ENCODE assay signal across 8 cellular contexts in genomic region chr2:105454801-105455485, GRCh38. TPM values are rescaled to one million over a fixed set of nuclear protein-coding genes. Genes with fewer than 3 reads are reported as not detected.
DNase-seq lines count a peak whose midpoint lies in the region; ATAC-seq and TF ChIP-seq lines count a peak whose summit lies in the region.

No MANE protein-coding gene starts in this region.

- H3K4me1 ChIP-seq in GM23338 (ENCODE audit: insufficient read depth) = no peaks in the 10 kb centered on the region
- H3K4me1 ChIP-seq in SK-N-SH (ENCODE audit: control insufficient read depth in 1 of 2, insufficient read depth in 2 of 2, low read depth in 1 of 2, low read length in 1 of 2) = peaks cover 0 to 6% of the 10 kb centered on the region in 2 experiments; a peak in 1 of 4 replicates
- H3K4me1 ChIP-seq in foreskin keratinocyte = peaks cover 17% of the 10 kb centered on the region
- peaks cover 15 to 21% (median 17%) of the 10 kb centered on the region in 3 donors for H3K4me1 ChIP-seq in skeletal muscle tissue (ENCODE audit: control insufficient read depth in 3 of 3, insufficient read depth in 3 of 3, low read length in 3 of 3)

- TF ChIP-seq RAD21 in SK-N-SH (IDR thresholded peaks at IDR 0.05; ENCODE audit: low read length) = peak; percentile 18

- no peaks in the 10 kb centered on the region for H3K79me2 ChIP-seq in GM23338 (replicated peaks; ENCODE audit: insufficient read depth)
- H3K79me2 ChIP-seq in SK-N-SH (ENCODE audit: insufficient read depth) = no peaks in the 10 kb centered on the region

- no peaks in the 10 kb centered on the region for H3K36me3 Mint-ChIP-seq in GM23338 (ENCODE audit: low read depth)
- no peaks in the 10 kb centered on the region for H3K36me3 Mint-ChIP-seq in activated T-helper 1 cell treated with anti-CD3 and anti-CD28 coated beads, Interleukin-12 subunit alpha, Interleukin-12 subunit beta, Interleukin-2, Interleukin-4 antibody, amounts not matched to agents 30 ng/mL and 10 ng/mL and 1 ng/mL, durations not matched to agents 14 hours and 24 hours and 36 hours (ENCODE audit: low read depth)

- H3K36me3 ChIP-seq in GM23338 (ENCODE audit: insufficient read depth) (no peaks in the 10 kb centered on the region), SK-N-SH (replicated peaks in 1 of 2; ENCODE audit: control insufficient read depth in 1 of 2, insufficient read depth in 2 of 2, low read length in 1 of 2) (no peaks in the 10 kb centered on the region), skeletal muscle tissue (ENCODE audit: control insufficient read depth in 3 of 3, insufficient read depth in 3 of 3, low read length in 3 of 3) (no peaks in the 10 kb centered on the region)

- TF ChIP-seq EP300 in SK-N-SH (IDR thresholded peaks at IDR 0.05; ENCODE audit: borderline replicate concordance in 1 of 2, low read depth in 1 of 2, low read length in 1 of 2) = no peak

- H2AFZ ChIP-seq in GM23338 (peak overlapping the region; percentile 86), SK-N-SH (ENCODE audit: low read depth) (no peak overlapping the region)

- H3K9me2 ChIP-seq in GM23338 (ENCODE audit: insufficient read depth) = no peaks in the 10 kb centered on the region
- H3K9me2 ChIP-seq in SK-N-SH = no peaks in the 10 kb centered on the region

- H3F3A ChIP-seq in GM23338 (replicated peaks; ENCODE audit: low read depth) (no peaks in the 10 kb centered on the region), SK-N-SH (replicated peaks; ENCODE audit: insufficient read depth) (no peaks in the 10 kb centered on the region)

- peak overlapping the region; percentile 60; the same call in 1 of the 2 replicates for H3K27ac Mint-ChIP-seq in GM23338
- no peak overlapping the region for H3K27ac Mint-ChIP-seq in activated T-helper 1 cell treated with anti-CD3 and anti-CD28 coated beads, Interleukin-12 subunit alpha, Interleukin-12 subunit beta, Interleukin-2, Interleukin-4 antibody, amounts not matched to agents 30 ng/mL and 10 ng/mL and 1 ng/mL, durations not matched to agents 14 hours and 24 hours and 36 hours

- CTCF ChIA-PET in SK-N-SH (lab: Yijun Ruan, JAX) = no interaction called here

- H4K20me1 ChIP-seq in GM23338 (replicated peaks; ENCODE audit: insufficient read depth) = no peaks in the 10 kb centered on the region
- no peaks in the 10 kb centered on the region for H4K20me1 ChIP-seq in SK-N-SH (ENCODE audit: insufficient read depth)

- no peak overlapping the region for H3K4me2 ChIP-seq in GM23338
- H3K4me2 ChIP-seq in SK-N-SH = 0 out of 2 replicates have a peak overlapping the region, but pooled peaks have one; percentile 27

- DNase-seq in ACHN = peak; percentile 96
- peak; percentile 69 for DNase-seq in GM23338 (ENCODE audit: low spot score)
- DNase-seq in SK-N-SH = no peak
- peak; percentile 68 to 82 for DNase-seq in foreskin keratinocyte
- no peak for DNase-seq in NCI-H774 (lab: John Stamatoyannopoulos, UW)
- DNase-seq in activated T-helper 1 cell treated with anti-CD3 and anti-CD28 coated beads, Interleukin-12 subunit alpha, Interleukin-12 subunit beta, Interleukin-2, Interleukin-4 antibody, amounts not matched to agents 30 ng/mL and 10 ng/mL and 1 ng/mL, durations not matched to agents 14 hours and 24 hours and 36 hours (ENCODE audit: low spot score) = no peak
- no peak for DNase-seq in GM20000 (ENCODE audit: low spot score)

- TF ChIP-seq CTCF in GM23338 (conservative IDR thresholded peaks at IDR 0.05; ENCODE audit: low read depth in 2 of 2) = peak; percentile 51 to 58
- peak; percentile 33; the same call in 1 of the 2 replicates for TF ChIP-seq CTCF in SK-N-SH (IDR thresholded peaks at IDR 0.05)
- peak; percentile 65 for TF ChIP-seq CTCF in foreskin keratinocyte (conservative IDR thresholded peaks at IDR 0.05)
- TF ChIP-seq CTCF in GM20000 (IDR thresholded peaks at IDR 0.05; ENCODE audit: extremely low read depth, missing control alignments) = no peak

- H3K27me3 Mint-ChIP-seq in GM23338 (ENCODE audit: insufficient read depth, low read depth, poor library complexity) = no peaks in the 10 kb centered on the region
- peaks cover 3% of the 10 kb centered on the region for H3K27me3 Mint-ChIP-seq in activated T-helper 1 cell treated with anti-CD3 and anti-CD28 coated beads, Interleukin-12 subunit alpha, Interleukin-12 subunit beta, Interleukin-2, Interleukin-4 antibody, amounts not matched to agents 30 ng/mL and 10 ng/mL and 1 ng/mL, durations not matched to agents 14 hours and 24 hours and 36 hours (ENCODE audit: insufficient read depth)

- H3K4me3 Mint-ChIP-seq in GM23338 = no peak overlapping the region
- no peak overlapping the region for H3K4me3 Mint-ChIP-seq in activated T-helper 1 cell treated with anti-CD3 and anti-CD28 coated beads, Interleukin-12 subunit alpha, Interleukin-12 subunit beta, Interleukin-2, Interleukin-4 antibody, amounts not matched to agents 30 ng/mL and 10 ng/mL and 1 ng/mL, durations not matched to agents 14 hours and 24 hours and 36 hours

- H3K27me3 ChIP-seq in GM23338 (ENCODE audit: insufficient read depth) (no peaks in the 10 kb centered on the region), SK-N-SH (ENCODE audit: insufficient read depth) (no peaks in the 10 kb centered on the region), foreskin keratinocyte (no peaks in the 10 kb centered on the region), skeletal muscle tissue (ENCODE audit: control insufficient read depth in 3 of 3, insufficient read depth in 3 of 3, low read length in 3 of 3) (no peaks in the 10 kb centered on the region)

- H3K4me3 ChIP-seq in GM23338 = no peak overlapping the region
- H3K4me3 ChIP-seq in SK-N-SH (ENCODE audit: low read depth in 2 of 2, low read length in 1 of 2) = no peak overlapping the region
- no peak overlapping the region for H3K4me3 ChIP-seq in skeletal muscle tissue (ENCODE audit: low read length in 3 of 3)

- H3K9me3 ChIP-seq in SK-N-SH (no peaks in the 10 kb centered on the region), skeletal muscle tissue (ENCODE audit: control insufficient read depth in 3 of 3, low read length in 3 of 3) (no peaks in the 10 kb centered on the region)

- POLR2A ChIA-PET in SK-N-SH (lab: Yijun Ruan, JAX) = interaction anchor here (1.2 kb wide), 1 partner anchor 17 kb away, joined by 4 read pairs; no protein-coding TSS in a partner anchor

- in situ Hi-C loops in ACHN (cut with HindIII; ENCODE audit: low pct_ligation_motif_present, low pct_unique_long_range_greater_than_20kb, low sequenced_read_pairs) = no loop called here

- H3K27ac ChIP-seq in GM23338 (ENCODE audit: low read depth) (no peak overlapping the region), SK-N-SH (ENCODE audit: low read depth in 2 of 2, low read length in 1 of 2) (peak overlapping the region in 1 of 2 experiments; percentile 34; a peak in 2 of 4 replicates), foreskin keratinocyte (peak overlapping the region; percentile 65), skeletal muscle tissue (ENCODE audit: low read depth, low read length) (peak overlapping the region; percentile 68)

- H3K9ac ChIP-seq in SK-N-SH = no peak overlapping the region; the same call in 1 of the 2 replicates
- H3K9ac ChIP-seq in skeletal muscle tissue (ENCODE audit: low read depth in 1 of 3, low read length in 3 of 3) = no peak overlapping the region

- 53% methylated on average over 6 of the region's 6 CpGs for WGBS in SK-N-SH (ENCODE audit: low lambda C conversion rate)

- H3K4me1 Mint-ChIP-seq in GM23338 = peaks cover 5% of the 10 kb centered on the region; the same call in 1 of the 3 replicates
- H3K4me1 Mint-ChIP-seq in activated T-helper 1 cell treated with anti-CD3 and anti-CD28 coated beads, Interleukin-12 subunit alpha, Interleukin-12 subunit beta, Interleukin-2, Interleukin-4 antibody, amounts not matched to agents 30 ng/mL and 10 ng/mL and 1 ng/mL, durations not matched to agents 14 hours and 24 hours and 36 hours (ENCODE audit: low read depth) = no peaks in the 10 kb centered on the region

- peak; percentile 94 for ATAC-seq in GM23338
- peak; percentile 82 for ATAC-seq in foreskin keratinocyte

- intact Hi-C loops in activated T-helper 1 cell treated with anti-CD3 and anti-CD28 coated beads, Interleukin-12 subunit alpha, Interleukin-12 subunit beta, Interleukin-2, Interleukin-4 antibody, amounts not matched to agents 30 ng/mL and 10 ng/mL and 1 ng/mL, durations not matched to agents 14 hours and 24 hours and 36 hours (cut with micrococcal nuclease) = no loop called here

- H3K9me3 Mint-ChIP-seq in GM23338 = no peaks in the 10 kb centered on the region
- no peaks in the 10 kb centered on the region for H3K9me3 Mint-ChIP-seq in activated T-helper 1 cell treated with anti-CD3 and anti-CD28 coated beads, Interleukin-12 subunit alpha, Interleukin-12 subunit beta, Interleukin-2, Interleukin-4 antibody, amounts not matched to agents 30 ng/mL and 10 ng/mL and 1 ng/mL, durations not matched to agents 14 hours and 24 hours and 36 hours

TF ChIP-seq in GM23338, 12 proteins besides CTCF, POLR2A, EP300 and RAD21 (continues in another document):
- TF ChIP-seq NANOG (IDR thresholded peaks at IDR 0.05; ENCODE audit: borderline replicate concordance) (no peak), EZH2phosphoT487 (IDR thresholded peaks at IDR 0.05; ENCODE audit: unreplicated experiment) (no peak), POLR2AphosphoS5 (IDR thresholded peaks at IDR 0.05; ENCODE audit: low read depth) (no peak)

TF ChIP-seq in SK-N-SH, 30 proteins besides CTCF, POLR2A, EP300 and RAD21 (continues in another document):
- no peak for TF ChIP-seq GATA2 (CRISPR knock-in tag; IDR thresholded peaks at IDR 0.05)
- TF ChIP-seq MXI1 (IDR thresholded peaks at IDR 0.05; ENCODE audit: low read depth, low read length) = no peak
- no peak for TF ChIP-seq TEAD4 (IDR thresholded peaks at IDR 0.05; ENCODE audit: borderline replicate concordance, insufficient read depth)
- TF ChIP-seq ELF1 (IDR thresholded peaks at IDR 0.05) = no peak
- TF ChIP-seq FOXJ3 (CRISPR knock-in tag; IDR thresholded peaks at IDR 0.05) = no peak

RNA-seq across cellular contexts. Expression of gene FHL2, which starts 56.1 kb away (rescaled TPM):
- 30.9 and 35.7 TPM in 2 replicates for total RNA-seq in GM23338 (2014; rRNA removed; shearing (Covaris generic))
- 27.2 and 29.0 TPM in 2 replicates for polyA plus RNA-seq in GM23338 (2016; fragmentation: Nextera tagmentation; extraction: Ambion mirVana)
- 31.7 and 33.1 TPM in 2 replicates for polyA plus RNA-seq in SK-N-SH (2012; rRNA removed)
- polyA plus RNA-seq in SK-N-SH (2012; cell fraction: cytosol; rRNA removed) = 25.7 and 28.6 TPM in 2 replicates
- polyA plus RNA-seq in SK-N-SH (2012; cell fraction: nucleus; rRNA removed) = 23.6 and 27.0 TPM in 2 replicates
- total RNA-seq in foreskin keratinocyte = 85.9 and 110 TPM in 2 replicates
- polyA plus RNA-seq in foreskin keratinocyte = 92.7 and 112 TPM in 2 replicates
- 66.3 TPM for total RNA-seq in skeletal muscle tissue
- total RNA-seq in activated T-helper 1 cell treated with anti-CD3 and anti-CD28 coated beads, Interleukin-12 subunit alpha, Interleukin-12 subunit beta, Interleukin-2, Interleukin-4 antibody, amounts not matched to agents 30 ng/mL and 10 ng/mL and 1 ng/mL, durations not matched to agents 14 hours and 24 hours and 36 hours = 2.3 and 2.6 TPM in 2 replicates

Comparison
In these comparisons a context has a peak if more than half of its experiments do, and no peak if none do; other contexts are left out.
1. DNase-seq: peak in ACHN (single experiment), GM23338 (single experiment) and foreskin keratinocyte (2 of 2); none in SK-N-SH (single experiment), NCI-H774 (single experiment), activated T-helper 1 cell treated with anti-CD3 and anti-CD28 coated beads, Interleukin-12 subunit alpha, Interleukin-12 subunit beta, Interleukin-2, Interleukin-4 antibody, amounts not matched to agents 30 ng/mL and 10 ng/mL and 1 ng/mL, durations not matched to agents 14 hours and 24 hours and 36 hours (single experiment) and GM20000 (single experiment).